In genomic region chr3:42772670-42773408, GRCh38 we compare ENCODE assay signal across 8 cellular contexts. TPM values are rescaled to one million over a fixed set of nuclear protein-coding genes. Genes with fewer than 3 reads are reported as not detected.
DNase-seq lines count a peak whose midpoint lies in the region; ATAC-seq and TF ChIP-seq lines count a peak whose summit lies in the region.

Gene CCDC13, minus strand, starts transcription at chr3:42773253. Its CDS starts 14,908 bp downstream, at chr3:42758345.

- DNase-seq in Caco-2 (peak in 1 of 2 experiments; percentile 52), HT1080 (ENCODE audit: low read depth) (peak; percentile 84), activated T-helper 1 cell treated with Interleukin-2 at 50 U/mL for 16 hours (ENCODE audit: low read depth) (peak; percentile 64), fibroblast of peridontal ligament (ENCODE audit: extremely low read depth) (peak; percentile 85)
- peak; percentile 72 to 88 (median 75) for DNase-seq in naive thymus-derived CD4-positive, alpha-beta T cell
- peak; percentile 78 to 96 for DNase-seq in stimulated activated effector memory CD8-positive, alpha-beta T cell treated with anti-CD3 and anti-CD28 coated beads, Interleukin-12 subunit alpha, Interleukin-12 subunit beta, amount 100 ng/mL, for 72 hours (ENCODE audit: low spot score in 2 of 2)

- H3K27me3 Mint-ChIP-seq in Caco-2 (ENCODE audit: insufficient read depth, unreplicated experiment), result no peaks in the 10 kb centered on the region
- peaks cover 0 to 16% (median 0%) of the 10 kb centered on the region in 5 donors for H3K27me3 Mint-ChIP-seq in naive thymus-derived CD4-positive, alpha-beta T cell

- H3K9me3 ChIP-seq in Caco-2, result no peaks in the 10 kb centered on the region
- H3K9me3 ChIP-seq in naive thymus-derived CD4-positive, alpha-beta T cell (ENCODE audit: control insufficient read depth in 2 of 3, low read length in 3 of 3), result no peaks in the 10 kb centered on the region

- no peaks in the 10 kb centered on the region for H3K36me3 ChIP-seq in Caco-2 (ENCODE audit: control insufficient read depth, insufficient read depth, low read length)
- H3K36me3 ChIP-seq in naive thymus-derived CD4-positive, alpha-beta T cell (ENCODE audit: control insufficient read depth in 2 of 3, insufficient read depth in 3 of 3, low read length in 3 of 3), result no peaks in the 10 kb centered on the region

- TF ChIP-seq CTCF in Caco-2 (IDR thresholded peaks at IDR 0.05; ENCODE audit: insufficient read depth in 1 of 2, low read depth in 1 of 2, low read length in 1 of 2, severe bottlenecking in 1 of 2, unreplicated experiment in 1 of 2), result no peak

- CTCF ChIA-PET in Caco-2 (lab: Charles Lee), result no interaction called here
- CTCF ChIA-PET in naive thymus-derived CD4-positive, alpha-beta T cell (lab: Charles Lee), result no interaction called here

- POLR2A ChIA-PET in Caco-2 (lab: Charles Lee), result interaction anchor here (0.6 kb wide), 1 partner anchor 28 kb away, joined by 3 read pairs; no protein-coding TSS in a partner anchor
- POLR2A ChIA-PET in naive thymus-derived CD4-positive, alpha-beta T cell (lab: Charles Lee), result no interaction called here

- H3K9me3 Mint-ChIP-seq in Caco-2 (ENCODE audit: unreplicated experiment), result no peaks in the 10 kb centered on the region
- peaks cover 0 to 6% (median 0%) of the 10 kb centered on the region in 11 donors for H3K9me3 Mint-ChIP-seq in naive thymus-derived CD4-positive, alpha-beta T cell
- no peaks in the 10 kb centered on the region for H3K9me3 Mint-ChIP-seq in stimulated activated effector memory CD8-positive, alpha-beta T cell treated with anti-CD3 and anti-CD28 coated beads, Interleukin-12 subunit alpha, Interleukin-12 subunit beta, amount 100 ng/mL, for 72 hours

- H3K27me3 ChIP-seq in Caco-2 (replicated peaks; ENCODE audit: control insufficient read depth, insufficient read depth, low read length), result no peaks in the 10 kb centered on the region
- H3K27me3 ChIP-seq in naive thymus-derived CD4-positive, alpha-beta T cell (ENCODE audit: control insufficient read depth in 2 of 2, insufficient read depth in 2 of 2, low read length in 2 of 2), result no peaks in the 10 kb centered on the region

- peak; percentile 97 for ATAC-seq in GM19468 (IDR thresholded peaks at IDR 0.05; ENCODE audit: extremely low read depth, unreplicated experiment)
- peak; percentile 91 for ATAC-seq in naive thymus-derived CD4-positive, alpha-beta T cell
- ATAC-seq in stimulated activated effector memory CD8-positive, alpha-beta T cell treated with anti-CD3 and anti-CD28 coated beads, Interleukin-12 subunit alpha, Interleukin-12 subunit beta, amount 100 ng/mL, for 72 hours, result peak; percentile 98

- no TSS peak for BruUV-seq in Caco-2 (replicated peaks; lab: Mats Ljungman, UMichigan)

- intact Hi-C loops in Caco-2 (cut with micrococcal nuclease; ENCODE audit: unreplicated experiment), result no loop called here
- intact Hi-C loops in naive thymus-derived CD4-positive, alpha-beta T cell (cut with micrococcal nuclease), result loop anchor here (1.0 to 2.0 kb wide), 4 partner anchors 31 to 173 kb away; partner anchors contain the start of genes HIGD1A (in 2 of the 2) and NKTR (in 1 of the 2)

- no peak within 1 kb of the TSS for H3K4me3 ChIP-seq in Caco-2 (ENCODE audit: low read depth, low read length)
- H3K4me3 ChIP-seq in naive thymus-derived CD4-positive, alpha-beta T cell (ENCODE audit: low read length), result peak within 1 kb of the TSS; percentile 70

- no peak within 1 kb of the TSS for H3K27ac ChIP-seq in naive thymus-derived CD4-positive, alpha-beta T cell (ENCODE audit: low read depth, low read length)

- no peaks in the 10 kb centered on the region for H3K4me1 ChIP-seq in Caco-2
- peaks cover 5 to 6% of the 10 kb centered on the region in 2 donors for H3K4me1 ChIP-seq in naive thymus-derived CD4-positive, alpha-beta T cell (ENCODE audit: control insufficient read depth in 2 of 2, insufficient read depth in 2 of 2, low read length in 2 of 2)

- H3K4me1 Mint-ChIP-seq in Caco-2 (ENCODE audit: low read depth, unreplicated experiment), result no peaks in the 10 kb centered on the region
- H3K4me1 Mint-ChIP-seq in naive thymus-derived CD4-positive, alpha-beta T cell, result peaks cover 9 to 13% (median 12%) of the 10 kb centered on the region in 7 donors
- H3K4me1 Mint-ChIP-seq in stimulated activated effector memory CD8-positive, alpha-beta T cell treated with anti-CD3 and anti-CD28 coated beads, Interleukin-12 subunit alpha, Interleukin-12 subunit beta, amount 100 ng/mL, for 72 hours, result peaks cover 13% of the 10 kb centered on the region

- no peak within 1 kb of the TSS for H3K27ac Mint-ChIP-seq in Caco-2 (ENCODE audit: unreplicated experiment)
- peak within 1 kb of the TSS in 8 of 9 donors; percentile 13 to 93 (median 87) for H3K27ac Mint-ChIP-seq in naive thymus-derived CD4-positive, alpha-beta T cell
- H3K27ac Mint-ChIP-seq in stimulated activated effector memory CD8-positive, alpha-beta T cell treated with anti-CD3 and anti-CD28 coated beads, Interleukin-12 subunit alpha, Interleukin-12 subunit beta, amount 100 ng/mL, for 72 hours, result peak within 1 kb of the TSS; percentile 88

- H3K4me3 Mint-ChIP-seq in Caco-2 (ENCODE audit: unreplicated experiment), result peak within 1 kb of the TSS; percentile 59
- H3K4me3 Mint-ChIP-seq in naive thymus-derived CD4-positive, alpha-beta T cell, result peak within 1 kb of the TSS; percentile 84 to 93 (median 90)
- peak within 1 kb of the TSS; percentile 84 for H3K4me3 Mint-ChIP-seq in stimulated activated effector memory CD8-positive, alpha-beta T cell treated with anti-CD3 and anti-CD28 coated beads, Interleukin-12 subunit alpha, Interleukin-12 subunit beta, amount 100 ng/mL, for 72 hours

- peaks cover 6% of the 10 kb centered on the region for H3K36me3 Mint-ChIP-seq in Caco-2 (ENCODE audit: insufficient read depth, unreplicated experiment)
- H3K36me3 Mint-ChIP-seq in naive thymus-derived CD4-positive, alpha-beta T cell, result peaks cover 0 to 3% (median 0%) of the 10 kb centered on the region in 5 donors
- H3K36me3 Mint-ChIP-seq in stimulated activated effector memory CD8-positive, alpha-beta T cell treated with anti-CD3 and anti-CD28 coated beads, Interleukin-12 subunit alpha, Interleukin-12 subunit beta, amount 100 ng/mL, for 72 hours, result peaks cover 10% of the 10 kb centered on the region

TF ChIP-seq in PFSK-1, 5 proteins besides CTCF, POLR2A, EP300 and RAD21:
- TF ChIP-seq SIN3A (IDR thresholded peaks at IDR 0.05; ENCODE audit: borderline replicate concordance, insufficient read depth, low read length) (0 out of 2 replicates have a peak, but pooled peaks have one; percentile 49), TAF1 (IDR thresholded peaks at IDR 0.05; ENCODE audit: borderline replicate concordance, insufficient read depth, low read length) (no peak), FOXP2 (optimal IDR thresholded peaks at IDR 0.05; ENCODE audit: borderline replicate concordance, extremely low read depth, extremely low read length, insufficient read depth) (peak; percentile 68), POLR2AphosphoS5 (IDR thresholded peaks at IDR 0.05; ENCODE audit: low read depth, low read length) (no peak), REST (IDR thresholded peaks at IDR 0.05; ENCODE audit: insufficient read depth in 1 of 2, low read depth in 2 of 2, low read length in 2 of 2) (0 out of 4 replicates have a peak, but pooled peaks of 1 of the 2 experiments have one; percentile 22)

RNA-seq across cellular contexts. Expression of gene CCDC13, which starts in this region (rescaled TPM):
- total RNA-seq in Caco-2 (2022), result 0.82 and 1.4 TPM in 2 replicates
- not detected in 2 replicates for total RNA-seq in HT1080 (2014; rRNA removed; shearing (Covaris generic))
- 0.10 and 0.17 TPM in 2 replicates for polyA plus RNA-seq in HT1080 (2015; cell fraction: cytosol; rRNA removed)
- 0.43 TPM in 1 of 2 replicates, not detected in the other for polyA plus RNA-seq in HT1080 (2015; cell fraction: nucleus; rRNA removed)
- 0.31 TPM for polyA plus RNA-seq in PFSK-1 (2012; ENCODE audit: insufficient read length, low read depth)
- total RNA-seq in naive thymus-derived CD4-positive, alpha-beta T cell, result 1 to 10 TPM in 1 of 5 experiments, under 1 TPM in 4; 0.34 to 1.5 (median 0.70) TPM
- not detected for polyA plus RNA-seq in naive thymus-derived CD4-positive, alpha-beta T cell

Comparison
In these comparisons a context has a peak if more than half of its experiments do, and no peak if none do; other contexts are left out.
1. Peak in DNase-seq in HT1080; RNA of the gene not detected or under 1 TPM.